In genomic region chr2:24048662-24049484, GRCh38 we compare ENCODE assay signal across 8 cellular contexts. TPM values are rescaled to one million over a fixed set of nuclear protein-coding genes. Genes with fewer than 3 reads are reported as not detected.
A peak's percentile ranks its signal among the peaks of the same experiment; 100 is the strongest.
DNase-seq lines count a peak whose midpoint lies in the region; TF ChIP-seq lines count a peak whose summit lies in the region.

No MANE protein-coding gene starts in this region.

- H3K9me3 ChIP-seq in smooth muscle cell (replicated peaks; ENCODE audit: low read depth), result no peaks in the 10 kb centered on the region

- WGBS in smooth muscle cell (ENCODE audit: low lambda C conversion rate), result 45% methylated on average over 23 of the region's 23 CpGs

- DNase-seq in NCI-H1436 (lab: John Stamatoyannopoulos, UW) (peak; percentile 22), NCI-H1436 treated with DMSO at 0.1 percent for 48 hours (lab: John Stamatoyannopoulos, UW) (no peak), NCI-H345 treated with DMSO at 0.1 percent for 48 hours (lab: John Stamatoyannopoulos, UW; ENCODE audit: unreplicated experiment) (peak; percentile 63), epithelial cell of proximal tubule (ENCODE audit: low read depth) (no peak), smooth muscle cell (lab: John Stamatoyannopoulos, UW; ENCODE audit: unreplicated experiment) (no peak), T1000 (lab: John Stamatoyannopoulos, UW) (no peak), MV-4-11 (lab: John Stamatoyannopoulos, UW) (no peak), foreskin melanocyte (no peak)

- H3K79me2 ChIP-seq in smooth muscle cell (ENCODE audit: low read depth), result peaks cover 25% of the 10 kb centered on the region

- no peak for TF ChIP-seq CTCF in epithelial cell of proximal tubule (conservative IDR thresholded peaks at IDR 0.05; ENCODE audit: low read depth, low read length)
- TF ChIP-seq CTCF in smooth muscle cell (IDR thresholded peaks at IDR 0.05; ENCODE audit: borderline replicate concordance, insufficient read depth, poor library complexity, severe bottlenecking), result no peak

- H3K4me1 ChIP-seq in smooth muscle cell (ENCODE audit: low read depth), result peaks cover 13% of the 10 kb centered on the region

- H4K20me1 ChIP-seq in smooth muscle cell (ENCODE audit: low read depth), result no peaks in the 10 kb centered on the region

- no peak overlapping the region for H3K9ac ChIP-seq in smooth muscle cell (ENCODE audit: low read depth)

- H3F3A ChIP-seq in smooth muscle cell (ENCODE audit: low read depth), result no peaks in the 10 kb centered on the region

- no peaks in the 10 kb centered on the region for H3K27me3 ChIP-seq in smooth muscle cell (ENCODE audit: low read depth)

- H3K36me3 ChIP-seq in smooth muscle cell (ENCODE audit: low read depth), result no peaks in the 10 kb centered on the region

- H3K4me3 ChIP-seq in epithelial cell of proximal tubule (ENCODE audit: low read depth, low read length) (peak overlapping the region; percentile 78), smooth muscle cell (peak overlapping the region; percentile 93)

- no peak overlapping the region for H3K27ac ChIP-seq in smooth muscle cell (ENCODE audit: low read depth)

- peak overlapping the region; percentile 86 for H2AFZ ChIP-seq in smooth muscle cell (ENCODE audit: low read depth)

- peak overlapping the region; percentile 100 for H3K4me2 ChIP-seq in smooth muscle cell

RNA-seq across cellular contexts. Expression of gene FKBP1B, which starts 0.7 kb away (rescaled TPM):
- total RNA-seq in epithelial cell of proximal tubule (12.4 and 20.6 TPM in 2 replicates), smooth muscle cell (17.2 and 17.5 TPM in 2 replicates)
- polyA plus RNA-seq in smooth muscle cell, result 26.3 and 29.8 TPM in 2 replicates

RNA-seq across cellular contexts. Expression of gene WDCP, which starts 1.7 kb away (rescaled TPM):
- total RNA-seq in epithelial cell of proximal tubule (7.7 and 13.8 TPM in 2 replicates), smooth muscle cell (7.7 and 9.1 TPM in 2 replicates)
- 2.5 and 3.1 TPM in 2 replicates for polyA plus RNA-seq in smooth muscle cell

RNA-seq across cellular contexts. Expression of gene SF3B6, which starts 27.3 kb away (rescaled TPM):
- total RNA-seq in epithelial cell of proximal tubule (159 and 226 TPM in 2 replicates), smooth muscle cell (260 and 279 TPM in 2 replicates)
- polyA plus RNA-seq in smooth muscle cell, result 210 and 220 TPM in 2 replicates

RNA-seq across cellular contexts. Expression of gene TP53I3, which starts 35.8 kb away (rescaled TPM):
- total RNA-seq in epithelial cell of proximal tubule (36.5 and 46.0 TPM in 2 replicates), smooth muscle cell (24.9 and 39.3 TPM in 2 replicates)
- 56.3 and 80.3 TPM in 2 replicates for polyA plus RNA-seq in smooth muscle cell

RNA-seq across cellular contexts. Expression of gene MFSD2B, which starts 39.0 kb away (rescaled TPM):
- total RNA-seq in epithelial cell of proximal tubule (0.06 and 0.43 TPM in 2 replicates), smooth muscle cell (0.04 TPM in 1 of 2 replicates, not detected in the other)
- 0.54 and 1.7 TPM in 2 replicates for polyA plus RNA-seq in smooth muscle cell

Comparison
In these comparisons a context has a peak if more than half of its experiments do, and no peak if none do; other contexts are left out.
1. DNase-seq: peak in NCI-H1436 (single experiment) and NCI-H345 treated with DMSO at 0.1 percent for 48 hours (single experiment); none in NCI-H1436 treated with DMSO at 0.1 percent for 48 hours (single experiment), epithelial cell of proximal tubule (single experiment), smooth muscle cell (single experiment), T1000 (single experiment), MV-4-11 (single experiment) and foreskin melanocyte (single experiment).